Comparison of ENCODE assay signal across 31 cellular contexts in genomic region chrX:135585153-135585552, GRCh38.
"Had no signal": no experiment of that assay in that cellular context is flagged by ENCODE, and none has a peak within 500 bp of the region (broad histone marks: within the 10 kb centered on the region; RNA-seq: fewer than 3 reads in every experiment).

No MANE protein-coding gene starts in this region.

- H3K4me3 ChIP-seq: left ventricle myocardium inferior, lung, mucosa of descending colon, pancreas, prostate gland, skin epidermis, testis, thyroid gland, transverse colon, upper lobe of right lung had no signal

- H3K27me3 Mint-ChIP-seq: stimulated activated naive CD8-positive, alpha-beta T cell treated with anti-CD3 and anti-CD28 coated beads, Interleukin-15, Interleukin-2, amounts not matched to agents 100 ng/mL and 50 ng/mL, for 24 hours had no signal

- ATAC-seq: left colon; mucosa of descending colon; naive thymus-derived CD4-positive, alpha-beta T cell; natural killer cell treated with Interleukin-12 subunit alpha and Interleukin-12 subunit beta and Interleukin-15 and Interleukin-18, amount 100 ng/mL, for 72 hours; pancreas; right cardiac atrium; sciatic nerve; stimulated activated naive B cell treated with anti-CD40 and anti-IgM and Interleukin-4, amounts not matched to agents 10 μg/mL and 1 μg/mL and 100 μg/mL, for 72 hours; upper lobe of right lung had no signal

- DNase-seq: head of caudate nucleus; hippocampal formation; immature natural killer cell; kidney; left colon; left ventricle myocardium inferior; mesendoderm; mucosa of descending colon; naive thymus-derived CD4-positive, alpha-beta T cell; nucleus accumbens; pancreas; posterior cingulate gyrus; retina; right cardiac atrium; stimulated activated CD4-positive, alpha-beta T cell treated with anti-CD3 and anti-CD28 coated beads, Interleukin-12 subunit alpha, Interleukin-12 subunit beta, amount 100 ng/mL, for 4 hours; stimulated activated CD4-positive, alpha-beta T cell treated with anti-CD3 and anti-CD28 coated beads, Interleukin-15, amount 100 ng/mL, for 24 hours; stimulated activated CD4-positive, alpha-beta T cell treated with anti-CD3 and anti-CD28 coated beads, Interleukin-2, amount 100 ng/mL, for 24 hours; stimulated activated CD4-positive, alpha-beta T cell treated with anti-CD3 and anti-CD28 coated beads, Interleukin-4, amount 100 ng/mL, for 1 hour; stimulated activated naive B cell treated with anti-CD40 and anti-IgM and Interleukin-4, amounts not matched to agents 10 μg/mL and 1 μg/mL and 100 μg/mL, for 72 hours; substantia nigra; testis; thyroid gland; transverse colon; upper lobe of right lung had no signal

- H3K36me3 Mint-ChIP-seq: natural killer cell treated with Interleukin-12 subunit alpha and Interleukin-12 subunit beta and Interleukin-15 and Interleukin-18, amount 100 ng/mL, for 72 hours had no signal

- H3K4me1 ChIP-seq: left ventricle myocardium inferior, pancreas, prostate gland, testis, thyroid gland, transverse colon, upper lobe of right lung had no signal

- H3K9me3 Mint-ChIP-seq: immature natural killer cell; naive thymus-derived CD4-positive, alpha-beta T cell; natural killer cell treated with Interleukin-12 subunit alpha and Interleukin-12 subunit beta and Interleukin-15 and Interleukin-18, amount 100 ng/mL, for 72 hours; stimulated activated naive B cell treated with anti-CD40 and anti-IgM and Interleukin-4, amounts not matched to agents 10 μg/mL and 1 μg/mL and 100 μg/mL, for 72 hours; stimulated activated naive CD8-positive, alpha-beta T cell treated with anti-CD3 and anti-CD28 coated beads, Interleukin-15, Interleukin-2, amounts not matched to agents 100 ng/mL and 50 ng/mL, for 24 hours had no signal

- H3K36me3 ChIP-seq: left ventricle myocardium inferior, pancreas, prostate gland, thyroid gland, transverse colon, upper lobe of right lung had no signal

- H3K9me3 ChIP-seq: left ventricle myocardium inferior, mucosa of descending colon, pancreas, prostate gland, testis, thyroid gland, transverse colon, upper lobe of right lung had no signal

- H3K4me1 Mint-ChIP-seq: immature natural killer cell; mesothelial cell of epicardium; naive thymus-derived CD4-positive, alpha-beta T cell had no signal

- H3K4me3 Mint-ChIP-seq: immature natural killer cell; mesothelial cell of epicardium; naive thymus-derived CD4-positive, alpha-beta T cell; natural killer cell treated with Interleukin-12 subunit alpha and Interleukin-12 subunit beta and Interleukin-15 and Interleukin-18, amount 100 ng/mL, for 72 hours; stimulated activated naive B cell treated with anti-CD40 and anti-IgM and Interleukin-4, amounts not matched to agents 10 μg/mL and 1 μg/mL and 100 μg/mL, for 72 hours; stimulated activated naive CD8-positive, alpha-beta T cell treated with anti-CD3 and anti-CD28 coated beads, Interleukin-15, Interleukin-2, amounts not matched to agents 100 ng/mL and 50 ng/mL, for 24 hours had no signal

- H3K27me3 ChIP-seq: testis, thyroid gland, transverse colon, upper lobe of right lung had no signal

- H3K27ac Mint-ChIP-seq: immature natural killer cell; mesothelial cell of epicardium; natural killer cell treated with Interleukin-12 subunit alpha and Interleukin-12 subunit beta and Interleukin-15 and Interleukin-18, amount 100 ng/mL, for 72 hours; stimulated activated naive B cell treated with anti-CD40 and anti-IgM and Interleukin-4, amounts not matched to agents 10 μg/mL and 1 μg/mL and 100 μg/mL, for 72 hours; stimulated activated naive CD8-positive, alpha-beta T cell treated with anti-CD3 and anti-CD28 coated beads, Interleukin-15, Interleukin-2, amounts not matched to agents 100 ng/mL and 50 ng/mL, for 24 hours had no signal

- H3K27ac ChIP-seq: left ventricle myocardium inferior, pancreas, prostate gland, skin epidermis, testis, thyroid gland, transverse colon, upper lobe of right lung had no signal
